In genomic region chr7:137981175-137981574, GRCh38 we compare ENCODE assay signal across 12 cellular contexts. TPM values are rescaled to one million over a fixed set of nuclear protein-coding genes. Genes with fewer than 3 reads are reported as not detected.
DNase-seq lines count a peak whose midpoint lies in the region; ATAC-seq and TF ChIP-seq lines count a peak whose summit lies in the region.
"Had no signal": no experiment of that assay in that cellular context is flagged by ENCODE, and none has a peak within 500 bp of the region (broad histone marks: within the 10 kb centered on the region; RNA-seq: fewer than 3 reads in every experiment).

No MANE protein-coding gene starts in this region.

- H3K4me2 ChIP-seq in BLaER1 treated with 17β-estradiol and CSF1 and Interleukin-3, amounts not matched to agents 10 nM and 100 nM: peak overlapping the region; percentile 22 to 72 (median 57); a peak in 20 of 22 replicates

- no peak overlapping the region; a peak in 1 of 20 replicates for H3K4me3 ChIP-seq in BLaER1 treated with 17β-estradiol and CSF1 and Interleukin-3, amounts not matched to agents 10 nM and 100 nM
- no peak overlapping the region for H3K4me3 ChIP-seq in psoas muscle

- DNase-seq in renal cortical epithelial cell (ENCODE audit: low read depth) (peak; percentile 73), GM19240 (ENCODE audit: insufficient read length, low spot score) (no peak), psoas muscle (no peak), NCI-H446 (lab: John Stamatoyannopoulos, UW) (no peak)
- DNase-seq in activated naive CD4-positive, alpha-beta T cell treated with Interleukin-2 at 50 U/mL for 16 hours: no peak
- DNase-seq: CD4-positive, CD25-positive, alpha-beta regulatory T cell; NCI-H510A; stimulated activated CD4-positive, alpha-beta T cell treated with anti-CD3 and anti-CD28 coated beads, Interleukin-4, amount 100 ng/mL, for 1 hour; T-helper 1 cell had no signal

- H4K20me1 ChIP-seq in BLaER1 treated with 17β-estradiol and CSF1 and Interleukin-3, amounts not matched to agents 10 nM and 100 nM: peaks cover 0 to 9% (median 2%) of the 10 kb centered on the region in 11 experiments; a peak in 7 of 22 replicates

- H3K9ac ChIP-seq in BLaER1 treated with 17β-estradiol and CSF1 and Interleukin-3, amounts not matched to agents 10 nM and 100 nM: peak overlapping the region in 2 of 11 experiments; percentile 2 to 20; a peak in 2 of 22 replicates

- peaks cover 20 to 27% (median 24%) of the 10 kb centered on the region in 10 experiments for H3K4me1 ChIP-seq in BLaER1 treated with 17β-estradiol and CSF1 and Interleukin-3, amounts not matched to agents 10 nM and 100 nM
- peaks cover 46% of the 10 kb centered on the region for H3K4me1 ChIP-seq in psoas muscle

- peak; percentile 2 for ATAC-seq in HG02610 (IDR thresholded peaks at IDR 0.05; ENCODE audit: unreplicated experiment)
- no peak for ATAC-seq in psoas muscle

- no peaks in the 10 kb centered on the region for H3K27me3 ChIP-seq in BLaER1 treated with 17β-estradiol and CSF1 and Interleukin-3, amounts not matched to agents 10 nM and 100 nM
- no peaks in the 10 kb centered on the region for H3K27me3 ChIP-seq in psoas muscle (ENCODE audit: insufficient read depth in 3 of 3, low read length in 2 of 3)

- peak overlapping the region in 10 of 11 experiments; percentile 4 to 57 (median 38); a peak in 9 of 22 replicates for H3K27ac ChIP-seq in BLaER1 treated with 17β-estradiol and CSF1 and Interleukin-3, amounts not matched to agents 10 nM and 100 nM
- H3K27ac ChIP-seq in cingulate gyrus (ENCODE audit: low read depth, low read length) (peak overlapping the region; percentile 42), psoas muscle (no peak overlapping the region)

- peaks cover 11 to 45% (median 33%) of the 10 kb centered on the region in 11 experiments; a peak in 20 of 22 replicates for H3K36me3 ChIP-seq in BLaER1 treated with 17β-estradiol and CSF1 and Interleukin-3, amounts not matched to agents 10 nM and 100 nM
- no peaks in the 10 kb centered on the region for H3K36me3 ChIP-seq in psoas muscle (ENCODE audit: insufficient read depth in 1 of 2, low read depth in 1 of 2)

- no peak for TF ChIP-seq CTCF in psoas muscle (IDR thresholded peaks at IDR 0.05)

- H3K9me3 ChIP-seq in BLaER1 treated with 17β-estradiol and CSF1 and Interleukin-3, amounts not matched to agents 10 nM and 100 nM (replicated peaks in 1 of 11): peaks cover 27 to 45% (median 34%) of the 10 kb centered on the region in 11 experiments
- H3K9me3 ChIP-seq in psoas muscle: no peaks in the 10 kb centered on the region

- intact Hi-C loops in psoas muscle (cut with DNase I): no loop called here

RNA-seq across cellular contexts. Expression of gene CREB3L2, which starts 20.7 kb away (rescaled TPM):
- total RNA-seq in renal cortical epithelial cell: 17.0 and 30.1 TPM in 2 replicates
- 10 to 100 TPM in 2 of 4 donors, 1 to 10 TPM in 2; 6.7 to 14.7 (median 10.9) TPM for total RNA-seq in psoas muscle
- 1 to 10 TPM; 2.2 to 3.6 (median 3.3) TPM for polyA plus RNA-seq in psoas muscle
